ENCODE assay signal across 21 cellular contexts in the genomic region with DNA sequence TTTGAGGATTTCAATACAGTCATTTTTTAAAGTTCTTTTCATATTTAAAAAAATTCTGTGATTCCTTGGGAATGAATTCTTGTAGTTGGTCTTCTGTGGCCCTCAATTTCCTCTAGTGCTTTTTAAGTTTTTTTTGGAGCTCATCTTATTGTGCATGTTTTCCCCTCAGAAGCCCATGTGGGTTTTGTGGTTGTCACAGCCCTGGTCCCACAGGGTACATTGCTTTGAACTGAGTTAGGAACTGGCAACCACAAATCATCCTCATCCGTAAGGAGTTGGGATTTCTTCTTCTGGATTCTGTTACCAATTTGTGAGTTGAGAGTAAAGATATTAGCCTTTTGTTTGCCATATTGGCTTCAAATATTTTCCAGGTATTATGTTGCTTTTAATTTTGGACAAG.
"Had no signal": no experiment of that assay in that cellular context is flagged by ENCODE, and none has a peak within 500 bp of the region (broad histone marks: within the 10 kb centered on the region; RNA-seq: fewer than 3 reads in every experiment).

No MANE protein-coding gene starts in this region.

- H3K9me3 ChIP-seq: heart right ventricle, right atrium auricular region, spleen, thoracic aorta had no signal

- H3K27me3 Mint-ChIP-seq: activated CD4-positive, alpha-beta T cell treated with anti-CD3 and anti-CD28 coated beads for 36 hours; activated CD8-positive, alpha-beta memory T cell treated with anti-CD3 and anti-CD28 coated beads, Interleukin-2, amount 10 ng/mL, durations not matched to agents 7 days and 5 days; activated naive CD8-positive, alpha-beta T cell; T-cell had no signal

- ATAC-seq: activated CD4-positive, alpha-beta T cell treated with anti-CD3 and anti-CD28 coated beads for 36 hours; activated CD8-positive, alpha-beta memory T cell treated with anti-CD3 and anti-CD28 coated beads, Interleukin-2, amount 10 ng/mL, durations not matched to agents 7 days and 5 days; activated CD8-positive, alpha-beta T cell treated with anti-CD3 and anti-CD28 coated beads, Interleukin-2, amount 10 ng/mL, durations not matched to agents 7 days and 5 days; heart right ventricle; natural killer cell; stimulated activated naive CD8-positive, alpha-beta T cell treated with anti-CD3 and anti-CD28 coated beads, Interleukin-15, Interleukin-2, amounts not matched to agents 100 U/mL and 50 U/mL, for 24 hours; T-cell had no signal

- H3K4me3 ChIP-seq: heart right ventricle, neural progenitor cell, right atrium auricular region, spleen, thoracic aorta had no signal

- H3K9me3 Mint-ChIP-seq: activated T-helper 2 cell treated with anti-CD3 and anti-CD28 coated beads, Interferon-gamma antibody, Interleukin-2, Interleukin-4, amounts not matched to agents 10 μg/mL and 5 μg/mL and 100 μg/mL, durations not matched to agents 14 hours and 24 hours and 36 hours; natural killer cell had no signal

- H3K4me3 Mint-ChIP-seq: activated CD4-positive, alpha-beta T cell treated with anti-CD3 and anti-CD28 coated beads for 36 hours; activated CD8-positive, alpha-beta memory T cell treated with anti-CD3 and anti-CD28 coated beads, Interleukin-2, amount 10 ng/mL, durations not matched to agents 7 days and 5 days; activated CD8-positive, alpha-beta T cell treated with anti-CD3 and anti-CD28 coated beads, Interleukin-2, amount 10 ng/mL, durations not matched to agents 7 days and 5 days; activated naive CD8-positive, alpha-beta T cell; mesothelial cell of epicardium; natural killer cell; neural progenitor cell; T-helper 2 cell treated with Interferon-gamma antibody and Interleukin-4, amounts not matched to agents 5 μg/mL and 100 μg/mL, for 36 hours had no signal

- DNase-seq: activated CD4-positive, alpha-beta T cell treated with anti-CD3 and anti-CD28 coated beads for 36 hours; activated CD4-positive, CD25-positive, alpha-beta regulatory T cell; activated CD8-positive, alpha-beta memory T cell treated with anti-CD3 and anti-CD28 coated beads, Interleukin-2, amount 10 ng/mL, durations not matched to agents 7 days and 5 days; activated CD8-positive, alpha-beta T cell treated with anti-CD3 and anti-CD28 coated beads, Interleukin-2, amount 10 ng/mL, durations not matched to agents 7 days and 5 days; activated T-cell treated with anti-CD3 and anti-CD28 coated beads, Interleukin-2, amount 50 U/mL, for 48 hours; aorta; brain microvascular endothelial cell; cortex of kidney; foreskin melanocyte; heart right ventricle; natural killer cell; spleen; stimulated activated naive CD8-positive, alpha-beta T cell treated with anti-CD3 and anti-CD28 coated beads, Interleukin-15, Interleukin-2, amounts not matched to agents 100 U/mL and 50 U/mL, for 24 hours; T-cell had no signal

- H3K4me1 Mint-ChIP-seq: mesothelial cell of epicardium, neural progenitor cell had no signal

- H3K27ac Mint-ChIP-seq: activated CD4-positive, alpha-beta T cell treated with anti-CD3 and anti-CD28 coated beads for 36 hours; activated CD8-positive, alpha-beta memory T cell treated with anti-CD3 and anti-CD28 coated beads, Interleukin-2, amount 10 ng/mL, durations not matched to agents 7 days and 5 days; activated CD8-positive, alpha-beta T cell treated with anti-CD3 and anti-CD28 coated beads, Interleukin-2, amount 10 ng/mL, durations not matched to agents 7 days and 5 days; activated naive CD8-positive, alpha-beta T cell; activated T-helper 2 cell treated with anti-CD3 and anti-CD28 coated beads, Interferon-gamma antibody, Interleukin-2, Interleukin-4, amounts not matched to agents 10 μg/mL and 5 μg/mL and 100 μg/mL, durations not matched to agents 14 hours and 24 hours and 36 hours; mesothelial cell of epicardium; neural progenitor cell; T-helper 2 cell treated with Interferon-gamma antibody and Interleukin-4, amounts not matched to agents 5 μg/mL and 100 μg/mL, for 36 hours had no signal
